8 cellular contexts compared by ENCODE assay signal in the genomic region with DNA sequence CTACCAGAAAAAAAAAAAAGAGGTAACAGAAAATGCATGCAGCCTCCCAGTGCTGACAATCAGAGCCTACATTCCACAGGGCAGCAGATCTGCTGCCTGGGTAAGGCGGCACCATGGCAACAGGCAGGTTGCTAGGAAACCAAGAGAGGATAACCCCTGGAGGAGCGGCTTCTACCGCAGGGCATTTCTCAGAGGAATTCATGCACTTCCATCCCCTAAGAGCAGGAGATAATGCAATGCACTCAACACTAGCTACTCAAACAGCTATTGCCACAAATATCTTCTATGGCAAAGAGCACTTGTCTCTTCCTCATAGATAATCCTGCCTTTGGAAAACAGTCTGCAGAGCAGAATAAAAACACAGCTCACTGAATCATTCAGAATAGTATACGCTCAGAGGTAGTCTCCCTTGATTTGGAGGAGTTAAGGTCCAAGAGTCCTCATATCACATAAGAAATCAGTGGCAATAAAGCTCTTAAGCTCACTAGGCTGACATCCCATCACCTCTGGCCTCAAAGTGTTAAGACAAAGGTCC. TPM values are rescaled to one million over a fixed set of nuclear protein-coding genes. Genes with fewer than 3 reads are reported as not detected.
DNase-seq lines count a peak whose midpoint lies in the region; ATAC-seq lines count a peak whose summit lies in the region.

No MANE protein-coding gene starts in this region.

- H3K4me3 ChIP-seq in skeletal muscle satellite cell (ENCODE audit: low read length): no peak overlapping the region

- peaks cover 57% of the 10 kb centered on the region for H3K4me1 ChIP-seq in skeletal muscle satellite cell (ENCODE audit: control insufficient read depth, insufficient read depth, low read length)

- peak; percentile 79 for DNase-seq in DMS79 (lab: John Stamatoyannopoulos, UW)
- peak; percentile 43 for DNase-seq in NCI-H2107 (lab: John Stamatoyannopoulos, UW)
- DNase-seq in astrocyte of the hippocampus (ENCODE audit: low read depth, low spot score): peak; percentile 98
- peak; percentile 95 for DNase-seq in iPS DF 19.7 (ENCODE audit: low read depth, low spot score)
- no peak for DNase-seq in activated CD8-positive, alpha-beta memory T cell treated with anti-CD3 and anti-CD28 coated beads for 24 hours

- no peaks in the 10 kb centered on the region for H3K9me3 ChIP-seq in skeletal muscle satellite cell (replicated peaks; ENCODE audit: low read length)

- H3K36me3 ChIP-seq in skeletal muscle satellite cell (ENCODE audit: insufficient read depth, low read length): peaks cover 7% of the 10 kb centered on the region

- no peak overlapping the region for H3K9ac ChIP-seq in skeletal muscle satellite cell (ENCODE audit: low read depth, low read length)

- ATAC-seq in HG03039 (IDR thresholded peaks at IDR 0.05; ENCODE audit: unreplicated experiment) (no peak), HG03354 (IDR thresholded peaks at IDR 0.05; ENCODE audit: poor library complexity, severe bottlenecking, unreplicated experiment) (no peak)

- H3K27me3 ChIP-seq in skeletal muscle satellite cell (ENCODE audit: control insufficient read depth, insufficient read depth, low read length): no peaks in the 10 kb centered on the region

- H3K4me2 ChIP-seq in skeletal muscle satellite cell (ENCODE audit: low read length): peak overlapping the region; percentile 34

RNA-seq across cellular contexts. Expression of a gene that starts 10.8 kb away (rescaled TPM):
- 390 and 542 TPM in 2 replicates for total RNA-seq in skeletal muscle satellite cell (2012; rRNA removed)
